ENCODE assay signal across 1 cellular context in the genomic region with DNA sequence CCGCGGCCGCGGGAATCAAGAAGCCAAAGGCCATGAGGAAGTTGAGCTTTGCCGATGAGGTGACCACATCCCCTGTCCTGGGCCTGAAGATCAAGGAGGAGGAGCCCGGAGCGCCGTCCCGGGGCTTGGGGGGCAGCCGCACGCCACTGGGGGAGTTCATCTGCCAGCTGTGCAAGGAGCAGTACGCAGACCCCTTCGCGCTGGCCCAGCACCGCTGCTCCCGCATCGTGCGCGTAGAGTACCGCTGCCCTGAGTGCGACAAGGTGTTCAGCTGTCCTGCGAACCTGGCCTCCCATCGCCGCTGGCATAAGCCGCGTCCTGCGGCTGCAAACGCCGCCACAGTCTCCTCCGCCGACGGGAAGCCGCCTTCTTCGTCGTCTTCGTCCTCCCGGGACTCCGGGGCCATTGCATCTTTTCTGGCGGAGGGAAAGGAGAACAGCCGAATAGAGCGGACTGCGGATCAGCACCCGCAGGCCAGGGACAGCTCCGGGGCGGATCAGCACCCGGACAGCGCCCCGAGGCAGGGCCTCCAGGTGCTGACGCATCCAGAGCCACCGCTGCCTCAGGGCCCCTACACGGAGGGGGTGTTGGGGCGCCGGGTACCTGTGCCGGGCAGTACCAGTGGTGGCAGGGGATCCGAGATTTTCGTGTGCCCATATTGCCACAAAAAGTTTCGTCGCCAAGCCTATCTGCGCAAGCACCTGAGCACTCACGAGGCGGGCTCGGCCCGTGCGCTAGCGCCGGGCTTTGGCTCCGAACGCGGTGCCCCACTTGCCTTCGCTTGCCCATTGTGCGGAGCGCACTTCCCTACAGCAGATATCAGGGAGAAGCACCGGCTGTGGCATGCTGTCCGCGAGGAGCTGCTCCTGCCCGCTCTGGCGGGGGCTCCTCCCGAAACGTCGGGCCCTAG.
TF ChIP-seq lines count a peak whose summit lies in the region.

No MANE protein-coding gene starts in this region.

TF ChIP-seq in WTC11, 78 proteins besides CTCF, POLR2A, EP300 and RAD21 (continued from another document and continues in another):
- TF ChIP-seq HMGXB4 (CRISPR knock-in tag; IDR thresholded peaks at IDR 0.05) (peak; percentile 96), NFATC4 (CRISPR knock-in tag; IDR thresholded peaks at IDR 0.05) (0 out of 2 replicates have a peak, but pooled peaks have one; percentile 68), AFF4 (CRISPR knock-in tag; IDR thresholded peaks at IDR 0.05; ENCODE audit: borderline replicate concordance) (peak; percentile 99), TEAD4 (CRISPR knock-in tag; IDR thresholded peaks at IDR 0.05) (peak; percentile 100), ZSCAN18 (CRISPR knock-in tag; IDR thresholded peaks at IDR 0.05) (peak; percentile 96), CREB1 (CRISPR knock-in tag; IDR thresholded peaks at IDR 0.05) (peak; percentile 99), ELF4 (CRISPR knock-in tag; IDR thresholded peaks at IDR 0.05; ENCODE audit: low read depth) (peak; percentile 100), TCF7 (CRISPR knock-in tag; IDR thresholded peaks at IDR 0.05; ENCODE audit: low read depth) (peak; percentile 100), EMX1 (CRISPR knock-in tag; IDR thresholded peaks at IDR 0.05) (peak; percentile 86), SOX15 (CRISPR knock-in tag; IDR thresholded peaks at IDR 0.05) (no peak), ZNF532 (CRISPR knock-in tag; IDR thresholded peaks at IDR 0.05; ENCODE audit: borderline replicate concordance) (0 out of 2 replicates have a peak, but pooled peaks have one; percentile 85), NR1H2 (CRISPR knock-in tag; IDR thresholded peaks at IDR 0.05) (peak; percentile 98), ZBTB21 (CRISPR knock-in tag; IDR thresholded peaks at IDR 0.05; ENCODE audit: borderline replicate concordance) (peak; percentile 96), GABPB1 (CRISPR knock-in tag; IDR thresholded peaks at IDR 0.05) (peak; percentile 98), NFYB (CRISPR knock-in tag; conservative IDR thresholded peaks at IDR 0.05; ENCODE audit: low read depth) (peak; percentile 82), CREM (CRISPR knock-in tag; IDR thresholded peaks at IDR 0.05) (peak; percentile 97), AR (CRISPR knock-in tag; IDR thresholded peaks at IDR 0.05) (peak; percentile 89), ZNF232 (CRISPR knock-in tag; IDR thresholded peaks at IDR 0.05) (peak; percentile 100), ZNF263 (CRISPR knock-in tag; IDR thresholded peaks at IDR 0.05; ENCODE audit: low read depth) (peak; percentile 96), GRHL2 (CRISPR knock-in tag; IDR thresholded peaks at IDR 0.05; ENCODE audit: insufficient replicate concordance, severe bottlenecking) (no peak), ZNF671 (CRISPR knock-in tag; IDR thresholded peaks at IDR 0.05) (peak; percentile 93), ERG (CRISPR knock-in tag; IDR thresholded peaks at IDR 0.05) (peak; percentile 95), MXD4 (CRISPR knock-in tag; IDR thresholded peaks at IDR 0.05; ENCODE audit: borderline replicate concordance) (peak; percentile 94; the same call in 1 of the 2 replicates)
- TF ChIP-seq, protein P1, sequence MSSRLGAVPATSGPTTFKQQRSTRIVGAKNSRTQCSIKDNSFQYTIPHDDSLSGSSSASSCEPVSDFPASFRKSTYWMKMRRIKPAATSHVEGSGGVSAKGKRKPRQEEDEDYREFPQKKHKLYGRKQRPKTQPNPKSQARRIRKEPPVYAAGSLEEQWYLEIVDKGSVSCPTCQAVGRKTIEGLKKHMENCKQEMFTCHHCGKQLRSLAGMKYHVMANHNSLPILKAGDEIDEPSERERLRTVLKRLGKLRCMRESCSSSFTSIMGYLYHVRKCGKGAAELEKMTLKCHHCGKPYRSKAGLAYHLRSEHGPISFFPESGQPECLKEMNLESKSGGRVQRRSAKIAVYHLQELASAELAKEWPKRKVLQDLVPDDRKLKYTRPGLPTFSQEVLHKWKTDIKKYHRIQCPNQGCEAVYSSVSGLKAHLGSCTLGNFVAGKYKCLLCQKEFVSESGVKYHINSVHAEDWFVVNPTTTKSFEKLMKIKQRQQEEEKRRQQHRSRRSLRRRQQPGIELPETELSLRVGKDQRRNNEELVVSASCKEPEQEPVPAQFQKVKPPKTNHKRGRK (CRISPR knock-in tag; IDR thresholded peaks at IDR 0.05; ENCODE audit: borderline replicate concordance): peak; percentile 98
- TF ChIP-seq, protein P2, sequence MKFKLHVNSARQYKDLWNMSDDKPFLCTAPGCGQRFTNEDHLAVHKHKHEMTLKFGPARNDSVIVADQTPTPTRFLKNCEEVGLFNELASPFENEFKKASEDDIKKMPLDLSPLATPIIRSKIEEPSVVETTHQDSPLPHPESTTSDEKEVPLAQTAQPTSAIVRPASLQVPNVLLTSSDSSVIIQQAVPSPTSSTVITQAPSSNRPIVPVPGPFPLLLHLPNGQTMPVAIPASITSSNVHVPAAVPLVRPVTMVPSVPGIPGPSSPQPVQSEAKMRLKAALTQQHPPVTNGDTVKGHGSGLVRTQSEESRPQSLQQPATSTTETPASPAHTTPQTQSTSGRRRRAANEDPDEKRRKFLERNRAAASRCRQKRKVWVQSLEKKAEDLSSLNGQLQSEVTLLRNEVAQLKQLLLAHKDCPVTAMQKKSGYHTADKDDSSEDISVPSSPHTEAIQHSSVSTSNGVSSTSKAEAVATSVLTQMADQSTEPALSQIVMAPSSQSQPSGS (CRISPR knock-in tag; IDR thresholded peaks at IDR 0.05; ENCODE audit: borderline replicate concordance, low read depth): peak; percentile 98
- TF ChIP-seq, protein P3, sequence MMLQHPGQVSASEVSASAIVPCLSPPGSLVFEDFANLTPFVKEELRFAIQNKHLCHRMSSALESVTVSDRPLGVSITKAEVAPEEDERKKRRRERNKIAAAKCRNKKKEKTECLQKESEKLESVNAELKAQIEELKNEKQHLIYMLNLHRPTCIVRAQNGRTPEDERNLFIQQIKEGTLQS (CRISPR knock-in tag; conservative IDR thresholded peaks at IDR 0.05): peak; percentile 97
- TF ChIP-seq, protein P4, sequence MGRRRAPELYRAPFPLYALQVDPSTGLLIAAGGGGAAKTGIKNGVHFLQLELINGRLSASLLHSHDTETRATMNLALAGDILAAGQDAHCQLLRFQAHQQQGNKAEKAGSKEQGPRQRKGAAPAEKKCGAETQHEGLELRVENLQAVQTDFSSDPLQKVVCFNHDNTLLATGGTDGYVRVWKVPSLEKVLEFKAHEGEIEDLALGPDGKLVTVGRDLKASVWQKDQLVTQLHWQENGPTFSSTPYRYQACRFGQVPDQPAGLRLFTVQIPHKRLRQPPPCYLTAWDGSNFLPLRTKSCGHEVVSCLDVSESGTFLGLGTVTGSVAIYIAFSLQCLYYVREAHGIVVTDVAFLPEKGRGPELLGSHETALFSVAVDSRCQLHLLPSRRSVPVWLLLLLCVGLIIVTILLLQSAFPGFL (CRISPR knock-in tag; IDR thresholded peaks at IDR 0.05; ENCODE audit: borderline replicate concordance): peak; percentile 100
- TF ChIP-seq, protein P5, sequence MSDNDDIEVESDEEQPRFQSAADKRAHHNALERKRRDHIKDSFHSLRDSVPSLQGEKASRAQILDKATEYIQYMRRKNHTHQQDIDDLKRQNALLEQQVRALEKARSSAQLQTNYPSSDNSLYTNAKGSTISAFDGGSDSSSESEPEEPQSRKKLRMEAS (CRISPR knock-in tag; IDR thresholded peaks at IDR 0.05): peak; percentile 97
